Comparison of ENCODE assay signal across 8 cellular contexts in the genomic region with DNA sequence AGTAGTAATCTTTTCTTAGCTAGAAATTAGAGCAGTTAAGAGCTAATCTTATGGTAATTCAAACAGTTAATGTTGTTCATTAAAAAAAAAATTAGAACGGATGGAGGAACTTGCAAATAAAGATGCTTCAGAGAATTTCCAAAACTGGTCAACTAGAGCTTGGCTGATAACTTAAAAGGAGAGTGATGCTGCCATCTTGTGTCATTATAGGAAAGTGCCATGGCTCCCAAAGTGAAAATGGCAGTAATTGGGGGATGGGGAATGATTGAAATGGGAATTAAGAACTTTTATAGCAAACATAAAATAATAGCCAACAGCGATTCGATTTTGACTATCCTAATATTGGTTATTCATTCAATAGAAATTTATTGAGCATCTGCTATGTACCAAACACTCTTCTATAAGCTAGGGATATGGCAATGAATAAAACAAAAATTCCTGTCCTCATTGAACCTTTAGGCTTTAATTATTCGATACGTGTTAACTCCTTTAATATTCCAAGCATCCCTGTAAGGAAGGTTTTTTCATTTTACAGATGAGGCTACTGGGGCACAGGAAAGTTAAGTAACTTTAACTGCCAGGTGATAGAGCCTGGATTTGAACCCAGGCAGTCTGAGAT. TPM values are rescaled to one million over a fixed set of nuclear protein-coding genes. Genes with fewer than 3 reads are reported as not detected.
DNase-seq lines count a peak whose midpoint lies in the region; ATAC-seq, FAIRE-seq and TF ChIP-seq lines count a peak whose summit lies in the region.

No MANE protein-coding gene starts in this region.

- no peak for TF ChIP-seq POLR2A in esophagus squamous epithelium (IDR thresholded peaks at IDR 0.05)

- POLR2A ChIA-PET in CD8-positive, alpha-beta T cell (lab: Charles Lee): no interaction called here

- H3K27me3 ChIP-seq in RWPE2 (ENCODE audit: insufficient read depth, poor library complexity, severe bottlenecking) (no peaks in the 10 kb centered on the region), esophagus squamous epithelium (no peaks in the 10 kb centered on the region)
- no peaks in the 10 kb centered on the region for H3K27me3 ChIP-seq in CD8-positive, alpha-beta T cell (ENCODE audit: insufficient read depth, low read length)

- peak; percentile 63 for FAIRE-seq in G401.6 (lab: Jason Lieb, UNC)

- no peaks in the 10 kb centered on the region for H3K27me3 Mint-ChIP-seq in neural crest cell (ENCODE audit: low read depth)
- peaks cover 11% of the 10 kb centered on the region for H3K27me3 Mint-ChIP-seq in CD8-positive, alpha-beta T cell (ENCODE audit: low read depth)

- no peaks in the 10 kb centered on the region for H3K36me3 ChIP-seq in RWPE2 (ENCODE audit: low read depth)
- H3K36me3 ChIP-seq in esophagus squamous epithelium: no peaks in the 10 kb centered on the region
- H3K36me3 ChIP-seq in CD8-positive, alpha-beta T cell (ENCODE audit: insufficient read depth, low read length): no peaks in the 10 kb centered on the region

- peaks cover 14% of the 10 kb centered on the region for H3K4me1 Mint-ChIP-seq in neural crest cell
- peaks cover under 1% of the 10 kb centered on the region for H3K4me1 Mint-ChIP-seq in CD8-positive, alpha-beta T cell (ENCODE audit: low read depth)

- H3K36me3 Mint-ChIP-seq in neural crest cell (ENCODE audit: low read depth): no peaks in the 10 kb centered on the region
- no peaks in the 10 kb centered on the region for H3K36me3 Mint-ChIP-seq in CD8-positive, alpha-beta T cell

- H3K9me3 ChIP-seq in RWPE2 (ENCODE audit: severe bottlenecking) (no peaks in the 10 kb centered on the region), esophagus squamous epithelium (no peaks in the 10 kb centered on the region)
- H3K9me3 ChIP-seq in CD8-positive, alpha-beta T cell (ENCODE audit: low read length): no peaks in the 10 kb centered on the region

- no peak overlapping the region for H3K27ac Mint-ChIP-seq in neural crest cell (ENCODE audit: unreplicated experiment)
- no peak overlapping the region for H3K27ac Mint-ChIP-seq in CD8-positive, alpha-beta T cell

- peak overlapping the region; percentile 0 for H3K4me3 Mint-ChIP-seq in neural crest cell
- H3K4me3 Mint-ChIP-seq in CD8-positive, alpha-beta T cell: no peak overlapping the region

- H3K27ac ChIP-seq in RWPE2 (ENCODE audit: poor library complexity, severe bottlenecking) (no peak overlapping the region), esophagus squamous epithelium (no peak overlapping the region)
- no peak overlapping the region for H3K27ac ChIP-seq in CD8-positive, alpha-beta T cell (ENCODE audit: low read depth, low read length)

- intact Hi-C loops in esophagus squamous epithelium (cut with DNase I): loop anchor here (5.0 to 10.0 kb wide), 2 partner anchors 1210 to 1298 kb away; no protein-coding TSS in a partner anchor
- intact Hi-C loops in CD8-positive, alpha-beta T cell (cut with DNase I, micrococcal nuclease): no loop called here

- WGBS in esophagus squamous epithelium, 2 donors: 18 to 23% methylated on average over 5 of the region's 5 CpGs

- TF ChIP-seq CTCF in RWPE2 (IDR thresholded peaks at IDR 0.05; ENCODE audit: poor library complexity, severe bottlenecking) (peak; percentile 85), esophagus squamous epithelium (IDR thresholded peaks at IDR 0.05) (peak; percentile 60 to 89 (median 74)), neural crest cell (conservative IDR thresholded peaks at IDR 0.05) (peak; percentile 97)
- no peak for TF ChIP-seq CTCF in CD8-positive, alpha-beta T cell (IDR thresholded peaks at IDR 0.05)

- H3K4me1 ChIP-seq in RWPE2 (ENCODE audit: insufficient read depth, poor library complexity, severe bottlenecking) (no peaks in the 10 kb centered on the region), esophagus squamous epithelium (peaks cover 0 to 3% (median under 1%) of the 10 kb centered on the region in 3 donors)
- H3K4me1 ChIP-seq in CD8-positive, alpha-beta T cell (ENCODE audit: insufficient read depth, low read length): no peaks in the 10 kb centered on the region

- peak; percentile 38; the same call in 1 of the 3 replicates for ATAC-seq in RWPE2 (ENCODE audit: low read depth)
- ATAC-seq in HG02973 (IDR thresholded peaks at IDR 0.05; ENCODE audit: unreplicated experiment): no peak
- ATAC-seq in CD8-positive, alpha-beta T cell: no peak

- peaks cover 3% of the 10 kb centered on the region for H3K9me3 Mint-ChIP-seq in neural crest cell
- peaks cover 2% of the 10 kb centered on the region for H3K9me3 Mint-ChIP-seq in CD8-positive, alpha-beta T cell

- no peak overlapping the region for H3K4me3 ChIP-seq in Jurkat, Clone E6-1 (ENCODE audit: low read length)
- H3K4me3 ChIP-seq in RWPE2 (ENCODE audit: severe bottlenecking) (no peak overlapping the region), esophagus squamous epithelium (no peak overlapping the region)
- no peak overlapping the region for H3K4me3 ChIP-seq in CD8-positive, alpha-beta T cell (ENCODE audit: low read depth, low read length)

- DNase-seq in Jurkat, Clone E6-1 (ENCODE audit: low read depth, low spot score): peak; percentile 24
- no peak for DNase-seq in RWPE2 (ENCODE audit: low spot score)
- DNase-seq in esophagus squamous epithelium (lab: John Stamatoyannopoulos, UW): no peak
- peak; percentile 18 for DNase-seq in neural crest cell (ENCODE audit: low read depth, low spot score)
- no peak for DNase-seq in CD8-positive, alpha-beta T cell
- no peak for DNase-seq in T1000 (lab: John Stamatoyannopoulos, UW)

- CTCF ChIA-PET in CD8-positive, alpha-beta T cell (lab: Charles Lee): no interaction called here

RNA-seq across cellular contexts. Expression of a gene that starts 5.7 kb away (rescaled TPM):
- 1.3 TPM for polyA plus RNA-seq in Jurkat, Clone E6-1 (2012; ENCODE audit: insufficient read depth, insufficient read length)
- total RNA-seq in esophagus squamous epithelium (100 to 1,000 TPM in 1 of 4 donors, 10 to 100 TPM in 3; 16.5 to 116 (median 33.5) TPM), neural crest cell (21.2 and 24.7 TPM in 2 replicates)
- not detected for total RNA-seq in CD8-positive, alpha-beta T cell

Comparison
In these comparisons a context has a peak if more than half of its experiments do, and no peak if none do; other contexts are left out.
1. DNase-seq: peak in Jurkat, Clone E6-1 (single experiment) and neural crest cell (single experiment); none in RWPE2 (single experiment), esophagus squamous epithelium (single experiment), CD8-positive, alpha-beta T cell (0 of 7) and T1000 (single experiment).
2. RNA of a gene that starts 5.7 kb away (total RNA-seq): 16.5 to 116 TPM in esophagus squamous epithelium and 21.2 to 24.7 TPM in neural crest cell; not detected in CD8-positive, alpha-beta T cell; every median in the first group is over 10 times any median in the second.